In genomic region chr12:53251477-53252348, GRCh38 we compare ENCODE assay signal across 8 cellular contexts. TPM values are rescaled to one million over a fixed set of nuclear protein-coding genes. Genes with fewer than 3 reads are reported as not detected.
DNase-seq lines count a peak whose midpoint lies in the region; ATAC-seq lines count a peak whose summit lies in the region.

No MANE protein-coding gene starts in this region.

- 1 to 3% methylated on average over 18 to 36 of the region's 51 CpGs for WGBS in mesodermal cell (ENCODE audit: insufficient coverage in 2 of 2), 2 experiments

- H3K4me3 ChIP-seq in endocrine pancreas (ENCODE audit: control insufficient read depth, insufficient read depth, low read length): peak overlapping the region; percentile 58
- H3K4me3 ChIP-seq in mesodermal cell (ENCODE audit: extremely low read depth, insufficient read depth, low read length, poor library complexity, severe bottlenecking): peak overlapping the region; percentile 81

- peak; percentile 85 for DNase-seq in CD1c-positive myeloid dendritic cell (ENCODE audit: extremely low spot score)
- DNase-seq in GM19238 (ENCODE audit: insufficient read length, low spot score): peak; percentile 93
- peak; percentile 88 for DNase-seq in NCI-H82 (lab: John Stamatoyannopoulos, UW)
- peak; percentile 88 for DNase-seq in activated CD8-positive, alpha-beta memory T cell treated with anti-CD3 and anti-CD28 coated beads for 24 hours
- peak; percentile 62 to 63 for DNase-seq in stimulated activated CD8-positive, alpha-beta memory T cell treated with anti-CD3 and anti-CD28 coated beads, Interleukin-2, amount 100 ng/mL, for 48 hours (ENCODE audit: low read depth in 2 of 2)

- no peaks in the 10 kb centered on the region for H3K27me3 ChIP-seq in endocrine pancreas (ENCODE audit: control insufficient read depth, insufficient read depth, low read length)

- peak overlapping the region; percentile 87 for H3K9ac ChIP-seq in endocrine pancreas (ENCODE audit: control insufficient read depth, insufficient read depth, low read length)

- H3K9me3 ChIP-seq in endocrine pancreas (ENCODE audit: control insufficient read depth, low read length): no peaks in the 10 kb centered on the region
- no peaks in the 10 kb centered on the region for H3K9me3 ChIP-seq in mesodermal cell (ENCODE audit: control insufficient read depth, low read length)

- H3K36me3 ChIP-seq in endocrine pancreas (ENCODE audit: control insufficient read depth, insufficient read depth, low read length): no peaks in the 10 kb centered on the region
- H3K36me3 ChIP-seq in mesodermal cell (ENCODE audit: control insufficient read depth, insufficient read depth, low read length): peaks cover 22% of the 10 kb centered on the region

- peak overlapping the region; percentile 74 for H3K27ac ChIP-seq in mesodermal cell (ENCODE audit: low read depth, low read length, severe bottlenecking)

- H3K4me1 ChIP-seq in endocrine pancreas (ENCODE audit: control insufficient read depth, insufficient read depth, low read length): no peaks in the 10 kb centered on the region
- H3K4me1 ChIP-seq in mesodermal cell (ENCODE audit: control insufficient read depth, insufficient read depth, low read length, poor library complexity, severe bottlenecking): peaks cover 5% of the 10 kb centered on the region

- ATAC-seq in HG03442 (IDR thresholded peaks at IDR 0.05; ENCODE audit: unreplicated experiment): peak; percentile 78

RNA-seq across cellular contexts. Expression of gene ESPL1, which starts 16.4 kb away (rescaled TPM):
- polyA plus RNA-seq in mesodermal cell (2013, experiment 1 of 2): 22.4 TPM
- 21.1 TPM for polyA plus RNA-seq in mesodermal cell (2013, experiment 2 of 2)

RNA-seq across cellular contexts. Expression of gene RARG, which starts 19.7 kb away (rescaled TPM):
- polyA plus RNA-seq in mesodermal cell (2013, experiment 1 of 2): 39.7 TPM
- polyA plus RNA-seq in mesodermal cell (2013, experiment 2 of 2): 36.9 TPM

RNA-seq across cellular contexts. Expression of gene PFDN5, which starts 43.6 kb away (rescaled TPM):
- polyA plus RNA-seq in mesodermal cell (2013, experiment 1 of 2): 554 TPM
- polyA plus RNA-seq in mesodermal cell (2013, experiment 2 of 2): 537 TPM

RNA-seq across cellular contexts. Expression of gene ITGB7, which starts 44.7 kb away (rescaled TPM):
- 0.44 TPM for polyA plus RNA-seq in mesodermal cell (2013, experiment 1 of 2)
- 0.10 TPM for polyA plus RNA-seq in mesodermal cell (2013, experiment 2 of 2)

RNA-seq across cellular contexts. Expression of gene MYG1, which starts 47.8 kb away (rescaled TPM):
- 57.8 TPM for polyA plus RNA-seq in mesodermal cell (2013, experiment 1 of 2)
- 56.8 TPM for polyA plus RNA-seq in mesodermal cell (2013, experiment 2 of 2)

Comparison
In these comparisons a context has a peak if more than half of its experiments do, and no peak if none do; other contexts are left out.
1. Peak in every context shown above with its lines: DNase-seq, ATAC-seq, H3K4me3 ChIP-seq and H3K27ac ChIP-seq.